ENCODE assay signal across 10 cellular contexts in genomic region chr1:100423832-100424337, GRCh38.
DNase-seq lines count a peak whose midpoint lies in the region; ATAC-seq and TF ChIP-seq lines count a peak whose summit lies in the region.
"Had no signal": no experiment of that assay in that cellular context is flagged by ENCODE, and none has a peak within 500 bp of the region (broad histone marks: within the 10 kb centered on the region; RNA-seq: fewer than 3 reads in every experiment).

No MANE protein-coding gene starts in this region.

- peaks cover 3% of the 10 kb centered on the region for H3K27me3 Mint-ChIP-seq in endothelial cell (ENCODE audit: unreplicated experiment)

- ATAC-seq in GM18517 (IDR thresholded peaks at IDR 0.05; ENCODE audit: unreplicated experiment), result peak; percentile 91
- ATAC-seq in GM21619 (IDR thresholded peaks at IDR 0.05; ENCODE audit: unreplicated experiment), result peak; percentile 92
- ATAC-seq in HG03558 (IDR thresholded peaks at IDR 0.05; ENCODE audit: extremely low read depth, unreplicated experiment), result peak; percentile 90

- peaks cover 8% of the 10 kb centered on the region for H3K4me1 Mint-ChIP-seq in endothelial cell (ENCODE audit: unreplicated experiment)

- TF ChIP-seq CTCF in endothelial cell (IDR thresholded peaks at IDR 0.05; ENCODE audit: unreplicated experiment), result no peak

- H3K36me3 Mint-ChIP-seq in endothelial cell (ENCODE audit: low read depth, unreplicated experiment), result no peaks in the 10 kb centered on the region

- DNase-seq in endothelial cell (ENCODE audit: low spot score), result no peak
- no peak for DNase-seq in EL
- no peak for DNase-seq in AG20443 (ENCODE audit: low spot score)
- no peak for DNase-seq in NCI-H446 treated with DMSO at 0.1 percent for 48 hours (lab: John Stamatoyannopoulos, UW)
- no peak for DNase-seq in GDM1 (lab: John Stamatoyannopoulos, UW)
- DNase-seq: activated CD4-positive, alpha-beta T cell treated with anti-CD3 and anti-CD28 coated beads for 48 hours; NCI-H187 treated with DMSO at 0.1 percent for 48 hours had no signal

- no peak overlapping the region for H3K4me3 Mint-ChIP-seq in endothelial cell (ENCODE audit: unreplicated experiment)

- no peaks in the 10 kb centered on the region for H3K9me3 Mint-ChIP-seq in endothelial cell (ENCODE audit: unreplicated experiment)

- H3K27ac Mint-ChIP-seq in endothelial cell (ENCODE audit: unreplicated experiment), result peak overlapping the region; percentile 42
